In the genomic region with DNA sequence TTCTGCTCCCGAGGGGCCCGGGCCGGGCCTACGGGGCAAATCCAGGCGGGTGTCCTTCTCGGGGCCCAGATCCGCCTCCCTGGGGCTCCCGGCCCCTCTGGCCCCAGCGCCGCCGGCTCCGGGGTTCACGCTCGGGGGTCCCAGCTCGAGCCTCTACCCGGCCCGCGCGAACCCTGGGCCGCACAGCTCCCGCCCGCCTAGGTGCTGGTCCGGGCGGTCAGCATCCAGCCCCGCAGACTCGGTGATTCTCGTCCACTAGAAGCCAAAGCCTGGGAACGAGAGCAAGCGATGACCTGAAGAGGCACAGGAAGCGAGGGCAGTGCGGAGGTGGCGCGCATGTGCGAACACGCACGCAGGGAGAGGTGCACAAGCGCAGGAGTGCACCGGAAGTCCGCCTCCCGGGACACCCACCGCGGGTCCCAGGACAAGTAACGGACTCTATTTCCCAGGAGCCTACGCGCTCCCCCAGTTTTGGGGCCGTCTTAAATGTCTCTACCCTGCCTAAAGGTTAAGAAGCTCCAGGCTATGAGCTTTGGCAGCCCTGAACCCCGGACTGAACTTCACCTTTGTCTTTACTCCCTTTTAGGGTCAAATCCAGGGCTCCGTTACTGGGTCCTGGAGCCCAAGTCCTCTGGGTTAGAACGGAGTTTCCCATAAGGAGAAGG, we compare ENCODE assay signal across 8 cellular contexts. TPM values are rescaled to one million over a fixed set of nuclear protein-coding genes. Genes with fewer than 3 reads are reported as not detected.
DNase-seq lines count a peak whose midpoint lies in the region; TF ChIP-seq lines count a peak whose summit lies in the region.
"Not testable (repeated sequence)": the region's sequence is repeated elsewhere in the genome, so short reads cannot be mapped to it uniquely, and the experiment has no call there.

A gene (minus strand): TSS at position 321 of the 665 bp plus-strand sequence. CDS start 44,803 bp downstream, outside the sequence.

- H3K36me3 ChIP-seq in effector memory CD4-positive, alpha-beta T cell (ENCODE audit: control insufficient read depth, insufficient read depth, low read length); mesenchymal stem cell (ENCODE audit: control insufficient read depth in 1 of 2, insufficient read depth in 2 of 2, low read depth in 1 of 2, low read length in 2 of 2): not testable (repeated sequence)

- not testable (repeated sequence) for H3K23ac ChIP-seq in mesenchymal stem cell (ENCODE audit: low read length in 2 of 2)

- peak; percentile 83 for DNase-seq in CMK (ENCODE audit: low read depth)
- DNase-seq in GM20000 (ENCODE audit: low spot score), result peak; percentile 85
- peak; percentile 40 for DNase-seq in HS-5 (ENCODE audit: low read depth)
- peak; percentile 94 for DNase-seq in NK-92 treated with Interleukin-12 subunit alpha and Interleukin-12 subunit beta, amount 100 ng/mL, for 24 hours (lab: John Stamatoyannopoulos, UW)
- peak; percentile 93 for DNase-seq in activated CD8-positive, alpha-beta memory T cell treated with anti-CD3 and anti-CD28 coated beads for 24 hours
- peak; percentile 62 to 76 (median 72) for DNase-seq in effector memory CD4-positive, alpha-beta T cell
- DNase-seq in mesenchymal stem cell, result peak; percentile 89
- peak; percentile 74 for DNase-seq in stimulated activated CD8-positive, alpha-beta memory T cell treated with anti-CD3 and anti-CD28 coated beads, Interleukin-12 subunit alpha, Interleukin-12 subunit beta, amount 100 ng/mL, for 24 hours (ENCODE audit: extremely low read depth)

- H3K4me3 ChIP-seq in effector memory CD4-positive, alpha-beta T cell (ENCODE audit: insufficient read depth, low read depth, low read length, poor library complexity, severe bottlenecking), result peak within 1 kb of the TSS; percentile 80
- peak within 1 kb of the TSS; percentile 77 to 80 for H3K4me3 ChIP-seq in mesenchymal stem cell (ENCODE audit: insufficient read depth in 1 of 2, low read depth in 1 of 2, low read length in 2 of 2)

- not testable (repeated sequence) for H3K4ac ChIP-seq in mesenchymal stem cell (ENCODE audit: low read depth in 1 of 2, low read length in 2 of 2)

- H3K27me3 ChIP-seq in effector memory CD4-positive, alpha-beta T cell (replicated peaks; ENCODE audit: control insufficient read depth, insufficient read depth, low read length, poor library complexity, severe bottlenecking); mesenchymal stem cell (ENCODE audit: control insufficient read depth in 1 of 2, insufficient read depth in 1 of 2, low read length in 2 of 2): not testable (repeated sequence)

- not testable (repeated sequence) for H2BK15ac ChIP-seq in mesenchymal stem cell (ENCODE audit: low read depth, poor library complexity, severe bottlenecking)

- H3K4me2 ChIP-seq in mesenchymal stem cell (ENCODE audit: low read length, poor library complexity, severe bottlenecking), result peak within 1 kb of the TSS; percentile 75

- H3K9ac ChIP-seq in mesenchymal stem cell (ENCODE audit: low read length), result peak within 1 kb of the TSS; percentile 87

- H4K91ac ChIP-seq in mesenchymal stem cell (ENCODE audit: low read length), result not testable (repeated sequence)

- not testable (repeated sequence) for TF ChIP-seq CTCF in GM20000 (IDR thresholded peaks at IDR 0.05; ENCODE audit: extremely low read depth, missing control alignments)

- H2BK120ac ChIP-seq in mesenchymal stem cell (ENCODE audit: low read depth, low read length), result not testable (repeated sequence)

- H4K8ac ChIP-seq in mesenchymal stem cell (ENCODE audit: low read length), result peak within 1 kb of the TSS; percentile 80

- under 1% methylated on average over 48 of the region's 49 CpGs for WGBS in mesenchymal stem cell

- not testable (repeated sequence) for H2BK5ac ChIP-seq in mesenchymal stem cell (ENCODE audit: low read depth, low read length, poor library complexity, severe bottlenecking)

- peak within 1 kb of the TSS; percentile 19 to 88 for H3K18ac ChIP-seq in mesenchymal stem cell (ENCODE audit: low read depth in 1 of 2, low read length in 2 of 2)

- H2AK5ac ChIP-seq in mesenchymal stem cell (ENCODE audit: low read length, severe bottlenecking), result not testable (repeated sequence)

- not testable (repeated sequence) for H2AFZ ChIP-seq in mesenchymal stem cell (ENCODE audit: low read depth, low read length)

- H3K79me1 ChIP-seq in mesenchymal stem cell (replicated peaks; ENCODE audit: low read length, poor library complexity, severe bottlenecking), result not testable (repeated sequence)

- H3K27ac ChIP-seq in effector memory CD4-positive, alpha-beta T cell (ENCODE audit: insufficient read depth, low read length, poor library complexity, severe bottlenecking), result peak within 1 kb of the TSS; percentile 68
- peak within 1 kb of the TSS; percentile 52 for H3K27ac ChIP-seq in mesenchymal stem cell (ENCODE audit: low read length, poor library complexity, severe bottlenecking)

- not testable (repeated sequence) for H3K9me3 ChIP-seq in effector memory CD4-positive, alpha-beta T cell (ENCODE audit: control insufficient read depth, low read length); mesenchymal stem cell (ENCODE audit: control insufficient read depth, low read length)

- H2BK12ac ChIP-seq in mesenchymal stem cell (ENCODE audit: low read length in 2 of 2), result not testable (repeated sequence)

- H3K4me1 ChIP-seq in effector memory CD4-positive, alpha-beta T cell (ENCODE audit: control insufficient read depth, insufficient read depth, low read length, poor library complexity, severe bottlenecking); mesenchymal stem cell (ENCODE audit: control insufficient read depth, insufficient read depth, low read depth, low read length): not testable (repeated sequence)

- H3K14ac ChIP-seq in mesenchymal stem cell (ENCODE audit: low read length in 2 of 2), result peak within 1 kb of the TSS in 1 of 2 experiments; percentile 55

RNA-seq across cellular contexts. Expression of the gene that starts here (rescaled TPM):
- polyA plus RNA-seq in mesenchymal stem cell (2013, experiment 1 of 2), result 36.6 TPM
- polyA plus RNA-seq in mesenchymal stem cell (2013, experiment 2 of 2), result 34.7 TPM

Comparison
In these comparisons a context has a peak if more than half of its experiments do, and no peak if none do; other contexts are left out.
1. Peak in every context shown above with its lines: DNase-seq, H3K4me3 ChIP-seq and H3K27ac ChIP-seq.
2. DNase-seq: peak in every context shown above with its lines; median percentile 94 in NK-92 treated with Interleukin-12 subunit alpha and Interleukin-12 subunit beta, amount 100 ng/mL, for 24 hours; 93 in activated CD8-positive, alpha-beta memory T cell treated with anti-CD3 and anti-CD28 coated beads for 24 hours; 89 in mesenchymal stem cell; 85 in GM20000; 83 in CMK; 74 in stimulated activated CD8-positive, alpha-beta memory T cell treated with anti-CD3 and anti-CD28 coated beads, Interleukin-12 subunit alpha, Interleukin-12 subunit beta, amount 100 ng/mL, for 24 hours; 72 in effector memory CD4-positive, alpha-beta T cell; 40 in HS-5.